8 cellular contexts compared by ENCODE assay signal in the genomic region with DNA sequence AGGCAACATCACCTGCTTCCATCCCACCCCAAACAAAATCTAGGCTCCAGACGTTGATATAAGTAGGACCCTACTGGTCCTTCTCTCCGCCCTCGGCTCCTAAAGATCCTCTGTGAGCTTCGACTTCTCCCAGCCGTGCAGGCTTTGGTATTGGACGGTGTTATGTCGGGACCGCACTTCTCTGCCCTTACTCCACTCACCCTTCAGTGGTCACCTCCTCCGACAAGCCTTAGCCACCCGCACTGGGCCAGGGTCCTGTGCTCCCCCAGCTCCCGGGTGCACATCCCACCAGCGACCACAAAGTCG. TPM values are rescaled to one million over a fixed set of nuclear protein-coding genes. Genes with fewer than 3 reads are reported as not detected.
A peak's percentile ranks its signal among the peaks of the same experiment; 100 is the strongest.
DNase-seq lines count a peak whose midpoint lies in the region; ATAC-seq, FAIRE-seq and TF ChIP-seq lines count a peak whose summit lies in the region.

No MANE protein-coding gene starts in this region.

- no peak overlapping the region for H4K5ac ChIP-seq in mesendoderm (ENCODE audit: low read length)

- H3K4me1 Mint-ChIP-seq in activated naive CD4-positive, alpha-beta T cell treated with anti-CD3 and anti-CD28 coated beads, Interleukin-2, amount 10 ng/mL, durations not matched to agents 7 days and 5 days, result peaks cover 41% of the 10 kb centered on the region

- TF ChIP-seq CTCF in bronchial epithelial cell (IDR thresholded peaks at IDR 0.05; ENCODE audit: insufficient read depth, low read length, severe bottlenecking), result no peak

- no peak for FAIRE-seq in bronchial epithelial cell (lab: Jason Lieb, UNC)

- no peak overlapping the region for H2BK5ac ChIP-seq in mesendoderm (ENCODE audit: low read length)

- peak overlapping the region; percentile 45 for H3K4me2 ChIP-seq in mesendoderm (ENCODE audit: low read length)

- H3K36me3 ChIP-seq in bronchial epithelial cell (ENCODE audit: control insufficient read depth, insufficient read depth, low read length) (peaks cover 3% of the 10 kb centered on the region), mesendoderm (ENCODE audit: control insufficient read depth, insufficient read depth, low read length) (no peaks in the 10 kb centered on the region), aorta (ENCODE audit: control insufficient read depth in 1 of 2, insufficient read depth in 2 of 2, low read length in 1 of 2) (no peaks in the 10 kb centered on the region)

- H3K4me3 ChIP-seq in bronchial epithelial cell (ENCODE audit: low read depth, low read length) (peak overlapping the region; percentile 97), mesendoderm (ENCODE audit: low read length) (peak overlapping the region; percentile 19), aorta (ENCODE audit: low read length in 2 of 2) (peak overlapping the region in 1 of 2 donors; percentile 49)

- no peaks in the 10 kb centered on the region for H3K27me3 Mint-ChIP-seq in activated naive CD4-positive, alpha-beta T cell treated with anti-CD3 and anti-CD28 coated beads, Interleukin-2, amount 10 ng/mL, durations not matched to agents 7 days and 5 days

- peak overlapping the region; percentile 86 for H3K9ac ChIP-seq in mesendoderm (ENCODE audit: low read length)

- ATAC-seq in aorta (ENCODE audit: low FRiP score), result peak; percentile 11

- no peak overlapping the region for H2BK15ac ChIP-seq in mesendoderm (replicated peaks; ENCODE audit: low read depth)

- no peak overlapping the region for H4K8ac ChIP-seq in mesendoderm (ENCODE audit: low read depth, low read length)

- H3K56ac ChIP-seq in mesendoderm (ENCODE audit: low read length), result peak overlapping the region; percentile 82

- peaks cover 37% of the 10 kb centered on the region for H3K36me3 Mint-ChIP-seq in activated naive CD4-positive, alpha-beta T cell treated with anti-CD3 and anti-CD28 coated beads, Interleukin-2, amount 10 ng/mL, durations not matched to agents 7 days and 5 days

- WGBS in mesendoderm (ENCODE audit: extremely low coverage, insufficient coverage, low lambda C conversion rate), result no CpG with 5 or more reads among the region's 13 CpGs
- WGBS in aorta, 2 donors, result 7 to 8% methylated on average over 13 of the region's 13 CpGs

- no peak overlapping the region for H3K4ac ChIP-seq in mesendoderm (ENCODE audit: low read depth, low read length)

- peak overlapping the region; percentile 98 for H3K4me3 Mint-ChIP-seq in activated naive CD4-positive, alpha-beta T cell treated with anti-CD3 and anti-CD28 coated beads, Interleukin-2, amount 10 ng/mL, durations not matched to agents 7 days and 5 days

- H3K9me3 ChIP-seq in aorta (ENCODE audit: control insufficient read depth, low read length), result no peaks in the 10 kb centered on the region

- H3K27ac ChIP-seq in mesendoderm (ENCODE audit: low read depth, low read length), result no peak overlapping the region
- peak overlapping the region in 1 of 2 donors; percentile 8 for H3K27ac ChIP-seq in aorta (ENCODE audit: low read depth in 1 of 2, low read length in 2 of 2)

- H3K9me3 Mint-ChIP-seq in activated naive CD4-positive, alpha-beta T cell treated with anti-CD3 and anti-CD28 coated beads, Interleukin-2, amount 10 ng/mL, durations not matched to agents 7 days and 5 days, result no peaks in the 10 kb centered on the region

- peak overlapping the region; percentile 15 for H2AK5ac ChIP-seq in mesendoderm (ENCODE audit: low read length)

- CTCF ChIA-PET in activated naive CD4-positive, alpha-beta T cell treated with anti-CD3 and anti-CD28 coated beads, Interleukin-2, amount 10 ng/mL, durations not matched to agents 7 days and 5 days (lab: Charles Lee), result interaction anchor here (1.0 to 2.7 kb wide), 6 partner anchors 9 to 118 kb away, joined by 3 to 11 read pairs (median 4); partner anchors contain the start of genes DDX28, DUS2 and NRN1L

- no peak overlapping the region for H3K18ac ChIP-seq in mesendoderm (ENCODE audit: low read length)

- H3K79me2 ChIP-seq in mesendoderm (ENCODE audit: control insufficient read depth, insufficient read depth, low read length), result no peaks in the 10 kb centered on the region

- H3K27me3 ChIP-seq in bronchial epithelial cell (ENCODE audit: control insufficient read depth, insufficient read depth, low read length) (no peaks in the 10 kb centered on the region), mesendoderm (ENCODE audit: insufficient read depth, low read length, poor library complexity) (no peaks in the 10 kb centered on the region), aorta (ENCODE audit: control insufficient read depth in 1 of 2, insufficient read depth in 2 of 2, low read length in 1 of 2) (no peaks in the 10 kb centered on the region)

- peak overlapping the region; percentile 87 for H3K23ac ChIP-seq in mesendoderm (ENCODE audit: low read length)

- H3K79me1 ChIP-seq in mesendoderm (ENCODE audit: low read length), result peaks cover 6% of the 10 kb centered on the region

- no peak for DNase-seq in activated naive CD4-positive, alpha-beta T cell treated with anti-CD3 and anti-CD28 coated beads, Interleukin-2, amount 10 ng/mL, durations not matched to agents 7 days and 5 days
- DNase-seq in activated naive CD4-positive, alpha-beta T cell treated with Interleukin-2 at 50 U/mL for 16 hours, result no peak
- no peak for DNase-seq in bronchial epithelial cell (ENCODE audit: low read depth)
- DNase-seq in mesendoderm, result no peak
- peak in 1 of 2 donors; percentile 68 for DNase-seq in aorta
- no peak for DNase-seq in stimulated activated CD4-positive, alpha-beta T cell treated with anti-CD3 and anti-CD28 coated beads, Interleukin-15, amount 100 ng/mL, for 24 hours
- no peak for DNase-seq in retina
- DNase-seq in activated CD4-positive, CD25-positive, alpha-beta regulatory T cell treated with anti-CD3 and anti-CD28 coated beads, Interleukin-2, amount 50 U/mL, for 72 hours, result no peak

- H3K4me1 ChIP-seq in mesendoderm (ENCODE audit: control insufficient read depth, low read depth, low read length) (peaks cover 12% of the 10 kb centered on the region), aorta (ENCODE audit: control insufficient read depth in 1 of 2, insufficient read depth in 2 of 2, low read length in 2 of 2) (no peaks in the 10 kb centered on the region)

- intact Hi-C loops in aorta (cut with DNase I), result no loop called here

- peak overlapping the region; percentile 95 for H3K27ac Mint-ChIP-seq in activated naive CD4-positive, alpha-beta T cell treated with anti-CD3 and anti-CD28 coated beads, Interleukin-2, amount 10 ng/mL, durations not matched to agents 7 days and 5 days

- H2BK120ac ChIP-seq in mesendoderm (ENCODE audit: low read depth, low read length), result no peak overlapping the region

RNA-seq across cellular contexts. Expression of gene PSMB10, which starts 1.6 kb away (rescaled TPM):
- total RNA-seq in bronchial epithelial cell, result 16.3 and 23.7 TPM in 2 replicates
- polyA plus RNA-seq in mesendoderm (2013, experiment 1 of 2), result 60.4 TPM
- polyA plus RNA-seq in mesendoderm (2013, experiment 2 of 2), result 58.4 TPM
- total RNA-seq in aorta, result 10 to 100 TPM; 27.7 to 39.1 TPM
- polyA plus RNA-seq in aorta, result 10 to 100 TPM; 52.3 to 84.3 TPM

RNA-seq across cellular contexts. Expression of gene CTRL, which starts 3.4 kb away (rescaled TPM):
- total RNA-seq in bronchial epithelial cell (0.26 TPM in 2 replicates), aorta (under 1 TPM; 0.84 to 0.90 TPM)
- 1.9 TPM for polyA plus RNA-seq in mesendoderm (2013, experiment 1 of 2)
- 1.7 TPM for polyA plus RNA-seq in mesendoderm (2013, experiment 2 of 2)
- polyA plus RNA-seq in aorta, result 1 to 10 TPM in 1 of 2 donors, not detected in 1; 3.5 TPM

RNA-seq across cellular contexts. Expression of gene LCAT, which starts 8.9 kb away (rescaled TPM):
- total RNA-seq in bronchial epithelial cell (1.6 and 1.7 TPM in 2 replicates), aorta (10 to 100 TPM; 43.9 to 47.8 TPM)
- polyA plus RNA-seq in mesendoderm (2013, experiment 1 of 2), result 8.5 TPM
- 7.3 TPM for polyA plus RNA-seq in mesendoderm (2013, experiment 2 of 2)
- polyA plus RNA-seq in aorta, result 100 to 1,000 TPM in 1 of 2 donors, 10 to 100 TPM in 1; 10.6 to 178 TPM

RNA-seq across cellular contexts. Expression of gene SLC12A4, which starts 33.4 kb away (rescaled TPM):
- total RNA-seq in bronchial epithelial cell (20.5 and 35.2 TPM in 2 replicates), aorta (100 to 1,000 TPM; 125 to 139 TPM)
- 19.6 TPM for polyA plus RNA-seq in mesendoderm (2013, experiment 1 of 2)
- 17.4 TPM for polyA plus RNA-seq in mesendoderm (2013, experiment 2 of 2)
- 10 to 100 TPM; 15.8 to 87.0 TPM for polyA plus RNA-seq in aorta

RNA-seq across cellular contexts. Expression of gene PSKH1, which starts 42.0 kb away (rescaled TPM):
- total RNA-seq in bronchial epithelial cell (13.2 and 15.5 TPM in 2 replicates), aorta (10 to 100 TPM; 29.6 to 30.4 TPM)
- polyA plus RNA-seq in mesendoderm (2013, experiment 1 of 2), result 22.4 TPM
- polyA plus RNA-seq in mesendoderm (2013, experiment 2 of 2), result 20.5 TPM
- 10 to 100 TPM; 15.2 to 16.2 TPM for polyA plus RNA-seq in aorta

Comparison
In these comparisons a context has a peak if more than half of its experiments do, and no peak if none do; other contexts are left out.
1. RNA of gene LCAT, which starts 8.9 kb away (total RNA-seq): 43.9 to 47.8 TPM in aorta; 1.6 to 1.7 TPM in bronchial epithelial cell; every median in the first group is over 10 times any median in the second.